20 cellular contexts compared by ENCODE assay signal in the genomic region with DNA sequence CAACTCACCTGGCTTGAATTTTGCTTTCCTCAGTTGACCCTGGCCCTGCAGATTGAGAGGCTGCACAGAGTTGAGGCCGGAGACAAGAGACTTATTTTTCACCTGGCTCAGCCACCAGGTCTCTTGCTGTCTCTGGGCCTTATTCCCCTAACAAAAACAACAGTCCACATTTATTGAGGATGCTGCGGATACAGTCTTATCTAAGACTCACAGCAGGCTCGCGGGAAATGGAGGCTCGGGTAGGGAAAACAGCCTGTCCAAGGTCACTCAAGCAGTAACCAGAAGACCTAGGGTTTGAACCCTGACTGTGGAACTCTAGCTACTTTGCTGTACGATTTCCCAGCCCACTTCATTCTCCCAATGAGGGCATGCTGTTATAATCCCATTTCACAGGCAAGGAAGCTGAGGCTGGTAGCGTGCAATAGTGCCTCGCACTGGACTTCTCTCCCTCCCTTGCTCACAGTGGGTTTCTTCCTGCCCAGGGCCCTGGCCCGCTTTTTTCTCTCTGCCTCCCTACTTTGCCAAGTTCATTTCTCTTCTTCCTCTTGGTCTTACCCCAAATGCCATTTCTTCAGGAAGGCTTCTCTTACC. TPM values are rescaled to one million over a fixed set of nuclear protein-coding genes. Genes with fewer than 3 reads are reported as not detected.
A peak's percentile ranks its signal among the peaks of the same experiment; 100 is the strongest.
DNase-seq lines count a peak whose midpoint lies in the region; ATAC-seq and TF ChIP-seq lines count a peak whose summit lies in the region.
"Had no signal": no experiment of that assay in that cellular context is flagged by ENCODE, and none has a peak within 500 bp of the region (broad histone marks: within the 10 kb centered on the region; RNA-seq: fewer than 3 reads in every experiment).

No MANE protein-coding gene starts in this region.

- peak overlapping the region; percentile 35 for H3K27ac Mint-ChIP-seq in T-helper 2 cell treated with Interferon-gamma antibody and Interleukin-4, amounts not matched to agents 5 μg/mL and 100 μg/mL, for 36 hours
- H3K27ac Mint-ChIP-seq in activated B cell treated with CpG ODN at 0.5 μM for 24 hours: no peak overlapping the region

- H3K4me3 ChIP-seq in DOHH2 (ENCODE audit: low read length) (no peak overlapping the region), neutrophil (ENCODE audit: low read depth in 1 of 2, low read length in 1 of 2) (no peak overlapping the region)
- H3K4me3 ChIP-seq: MG63, Peyer's patch, SK-N-MC had no signal

- H3K4me3 Mint-ChIP-seq in T-helper 2 cell treated with Interferon-gamma antibody and Interleukin-4, amounts not matched to agents 5 μg/mL and 100 μg/mL, for 36 hours: no peak overlapping the region
- H3K4me3 Mint-ChIP-seq in activated B cell treated with CpG ODN at 0.5 μM for 24 hours: peak overlapping the region; percentile 32

- POLR2A ChIA-PET in activated B cell treated with CpG ODN at 0.5 μM for 24 hours (lab: Charles Lee): no interaction called here

- peaks cover 3% of the 10 kb centered on the region for H3K9me3 Mint-ChIP-seq in T-helper 2 cell treated with Interferon-gamma antibody and Interleukin-4, amounts not matched to agents 5 μg/mL and 100 μg/mL, for 36 hours
- H3K9me3 Mint-ChIP-seq in activated B cell treated with CpG ODN at 0.5 μM for 24 hours: no peaks in the 10 kb centered on the region

- no peak for ATAC-seq in activated B cell treated with CpG ODN at 0.5 μM for 24 hours (ENCODE audit: low read depth)
- ATAC-seq: Right ventricle myocardium inferior had no signal

- peaks cover 2% of the 10 kb centered on the region for H3F3A ChIP-seq in DOHH2 (ENCODE audit: control insufficient read depth, insufficient read depth)

- H3K9me3 ChIP-seq in DOHH2 (ENCODE audit: control insufficient read depth, insufficient read depth, low read length) (peaks cover 8% of the 10 kb centered on the region), neutrophil (no peaks in the 10 kb centered on the region)
- H3K9me3 ChIP-seq: BE2C, Peyer's patch had no signal

- H3K4me1 ChIP-seq in DOHH2 (ENCODE audit: control insufficient read depth, low read length): peaks cover 62% of the 10 kb centered on the region
- H3K4me1 ChIP-seq in neutrophil (ENCODE audit: control insufficient read depth in 1 of 2, insufficient read depth in 1 of 2, low read depth in 1 of 2, low read length in 1 of 2): peaks cover 74 to 82% of the 10 kb centered on the region in 2 experiments
- H3K4me1 ChIP-seq: BE2C had no signal

- H3K4me1 Mint-ChIP-seq in T-helper 2 cell treated with Interferon-gamma antibody and Interleukin-4, amounts not matched to agents 5 μg/mL and 100 μg/mL, for 36 hours (ENCODE audit: low read depth): peaks cover 28% of the 10 kb centered on the region
- H3K4me1 Mint-ChIP-seq in activated B cell treated with CpG ODN at 0.5 μM for 24 hours: peaks cover 55% of the 10 kb centered on the region

- H3K79me2 ChIP-seq in DOHH2 (ENCODE audit: control insufficient read depth, low read length): no peaks in the 10 kb centered on the region

- H3K4me2 ChIP-seq in DOHH2 (ENCODE audit: low read length): peak overlapping the region; percentile 98; the same call in 1 of the 2 replicates
- H3K4me2 ChIP-seq: KMS-11 had no signal

- H3K27me3 Mint-ChIP-seq in T-helper 2 cell treated with Interferon-gamma antibody and Interleukin-4, amounts not matched to agents 5 μg/mL and 100 μg/mL, for 36 hours (ENCODE audit: low read depth): peaks cover 34% of the 10 kb centered on the region
- no peaks in the 10 kb centered on the region for H3K27me3 Mint-ChIP-seq in activated B cell treated with CpG ODN at 0.5 μM for 24 hours

- H3K27me3 ChIP-seq in DOHH2 (ENCODE audit: control insufficient read depth, low read length) (peaks cover 54% of the 10 kb centered on the region), neutrophil (no peaks in the 10 kb centered on the region)
- H3K27me3 ChIP-seq: BE2C, Peyer's patch had no signal

- H3K27ac ChIP-seq in DOHH2 (ENCODE audit: low read depth, low read length): no peak overlapping the region
- H3K27ac ChIP-seq in neutrophil: peak overlapping the region; percentile 84
- H3K27ac ChIP-seq: 22Rv1, KMS-11, SK-N-MC had no signal

- DNase-seq in T-helper 2 cell treated with Interferon-gamma antibody and Interleukin-4, amounts not matched to agents 5 μg/mL and 100 μg/mL, for 36 hours (ENCODE audit: low spot score): no peak
- DNase-seq in T-helper 2 cell (no peak), activated B cell treated with CpG ODN at 0.5 μM for 24 hours (no peak), COR-L47 (lab: John Stamatoyannopoulos, UW) (no peak), C1 segment of cervical spinal cord (lab: John Stamatoyannopoulos, UW) (no peak)
- DNase-seq in activated T-cell treated with anti-CD3 and anti-CD28 coated beads, Interleukin-2, amount 50 U/mL, for 1 hour: no peak
- DNase-seq: BE2C, DMS 273 treated with DMSO at 0.1 percent for 48 hours, GF-D8, MG63, NCI-H1092 treated with DMSO at 0.1 percent for 48 hours, NCI-H1694, NCI-H510A treated with DMSO at 0.1 percent for 48 hours, Peyer's patch had no signal

- CTCF ChIA-PET in activated B cell treated with CpG ODN at 0.5 μM for 24 hours (lab: Charles Lee): no interaction called here

- no peaks in the 10 kb centered on the region for H4K20me1 ChIP-seq in DOHH2 (ENCODE audit: control insufficient read depth, insufficient read depth, low read depth, low read length)

- H3K36me3 Mint-ChIP-seq in T-helper 2 cell treated with Interferon-gamma antibody and Interleukin-4, amounts not matched to agents 5 μg/mL and 100 μg/mL, for 36 hours (ENCODE audit: low read depth): no peaks in the 10 kb centered on the region
- H3K36me3 Mint-ChIP-seq in activated B cell treated with CpG ODN at 0.5 μM for 24 hours (ENCODE audit: low read depth): no peaks in the 10 kb centered on the region

- intact Hi-C loops in activated B cell treated with CpG ODN at 0.5 μM for 24 hours (cut with micrococcal nuclease): no loop called here

- H3K36me3 ChIP-seq in DOHH2 (ENCODE audit: control insufficient read depth, low read length) (no peaks in the 10 kb centered on the region), neutrophil (no peaks in the 10 kb centered on the region)
- H3K36me3 ChIP-seq: BE2C, MG63, Peyer's patch had no signal

- TF ChIP-seq CTCF in DOHH2 (IDR thresholded peaks at IDR 0.05; ENCODE audit: low read depth, low read length, poor library complexity, severe bottlenecking) (no peak), activated B cell treated with CpG ODN at 0.5 μM for 24 hours (IDR thresholded peaks at IDR 0.05) (no peak), neutrophil (IDR thresholded peaks at IDR 0.05) (no peak)

- no peaks in the 10 kb centered on the region for H3K9me2 ChIP-seq in DOHH2 (replicated peaks; ENCODE audit: control insufficient read depth, low read length)

RNA-seq across cellular contexts. Expression of a gene that starts 57.7 kb away (rescaled TPM):
- total RNA-seq in activated B cell treated with CpG ODN at 0.5 μM for 24 hours: 69.6 and 70.7 TPM in 2 replicates
